In genomic region chr16:80669673-80670072, GRCh38 we compare ENCODE assay signal across 1 cellular context.
TF ChIP-seq lines count a peak whose summit lies in the region.

No MANE protein-coding gene starts in this region.

TF ChIP-seq in H1, 55 proteins besides CTCF, POLR2A, EP300 and RAD21 (continued from another document):
- TF ChIP-seq KDM4A (IDR thresholded peaks at IDR 0.05; ENCODE audit: low read depth, low read length, severe bottlenecking): no peak
- TF ChIP-seq TCF12 (IDR thresholded peaks at IDR 0.05; ENCODE audit: low read depth, low read length): no peak
- TF ChIP-seq JUN (IDR thresholded peaks at IDR 0.05; ENCODE audit: low read depth, low read length): no peak
- no peak for TF ChIP-seq SAP30 (IDR thresholded peaks at IDR 0.05; ENCODE audit: insufficient read depth, insufficient replicate concordance, low read length)
- TF ChIP-seq TAF7 (optimal IDR thresholded peaks at IDR 0.05; ENCODE audit: borderline replicate concordance, low read depth, low read length): no peak
- TF ChIP-seq EGR1 (IDR thresholded peaks at IDR 0.05; ENCODE audit: borderline replicate concordance, low read depth, low read length): no peak
- no peak for TF ChIP-seq TBP (IDR thresholded peaks at IDR 0.05; ENCODE audit: low read depth, low read length)
- no peak for TF ChIP-seq SP4 (IDR thresholded peaks at IDR 0.05; ENCODE audit: low read length)
- TF ChIP-seq SUZ12 (IDR thresholded peaks at IDR 0.05; ENCODE audit: low read length): no peak
- no peak for TF ChIP-seq PHF8 (conservative IDR thresholded peaks at IDR 0.05; ENCODE audit: low read depth, low read length)
